Comparison of ENCODE assay signal across 15 cellular contexts in genomic region chr13:35179494-35179893, GRCh38.
DNase-seq lines count a peak whose midpoint lies in the region; ATAC-seq, FAIRE-seq and TF ChIP-seq lines count a peak whose summit lies in the region.
"Had no signal": no experiment of that assay in that cellular context is flagged by ENCODE, and none has a peak within 500 bp of the region (broad histone marks: within the 10 kb centered on the region; RNA-seq: fewer than 3 reads in every experiment).

No MANE protein-coding gene starts in this region.

- H3K27ac ChIP-seq in upper lobe of right lung = no peak overlapping the region
- H3K27ac ChIP-seq: coronary artery had no signal

- no peak for TF ChIP-seq CTCF in upper lobe of right lung (IDR thresholded peaks at IDR 0.05)

- H3K9me3 ChIP-seq in upper lobe of right lung = no peaks in the 10 kb centered on the region

- no peaks in the 10 kb centered on the region for H3K36me3 ChIP-seq in upper lobe of right lung

- intact Hi-C loops in left cardiac atrium (cut with DNase I) = no loop called here
- intact Hi-C loops in upper lobe of right lung (cut with DNase I) = no loop called here

- no peaks in the 10 kb centered on the region for H3K4me1 ChIP-seq in upper lobe of right lung

- no peak overlapping the region for H3K4me3 ChIP-seq in upper lobe of right lung
- H3K4me3 ChIP-seq: coronary artery had no signal

- H3K27me3 ChIP-seq in upper lobe of right lung = no peaks in the 10 kb centered on the region

- FAIRE-seq in HTR-8/SVneo (lab: Jason Lieb, UNC) = no peak

- peak; percentile 3 for DNase-seq in HTR-8/SVneo (ENCODE audit: insufficient read length, low spot score)
- peak; percentile 76 for DNase-seq in amniotic epithelial cell (ENCODE audit: low read depth)
- DNase-seq in left cardiac atrium = no peak
- DNase-seq in upper lobe of right lung = no peak
- DNase-seq in T1000 (lab: John Stamatoyannopoulos, UW) = no peak
- DNase-seq: amniotic stem cell; CD4-positive, alpha-beta T cell; DMS53; NCI-H1048; nucleus accumbens; stimulated activated CD4-positive, alpha-beta T cell treated with anti-CD3 and anti-CD28 coated beads, Interleukin-4, amount 100 ng/mL, for 4 hours had no signal

- ATAC-seq in left cardiac atrium (peak; percentile 75 to 80), upper lobe of right lung (peak; percentile 53), HG03432 (IDR thresholded peaks at IDR 0.05; ENCODE audit: unreplicated experiment) (no peak), GM19328 (IDR thresholded peaks at IDR 0.05; ENCODE audit: unreplicated experiment) (no peak)
- ATAC-seq: activated CD4-positive, CD25-positive, alpha-beta regulatory T cell treated with anti-CD3 and anti-CD28 coated beads, Interleukin-2, amount 50 U/mL, for 24 hours had no signal

Comparison
In these comparisons a context has a peak if more than half of its experiments do, and no peak if none do; other contexts are left out.
1. DNase-seq: peak in HTR-8/SVneo (single experiment) and amniotic epithelial cell (single experiment); none in left cardiac atrium (single experiment), upper lobe of right lung (single experiment) and T1000 (single experiment).
2. ATAC-seq: peak in left cardiac atrium (2 of 2) and upper lobe of right lung (single experiment); none in HG03432 (single experiment) and GM19328 (single experiment).